Comparison of ENCODE assay signal across 2 cellular contexts in the genomic region with DNA sequence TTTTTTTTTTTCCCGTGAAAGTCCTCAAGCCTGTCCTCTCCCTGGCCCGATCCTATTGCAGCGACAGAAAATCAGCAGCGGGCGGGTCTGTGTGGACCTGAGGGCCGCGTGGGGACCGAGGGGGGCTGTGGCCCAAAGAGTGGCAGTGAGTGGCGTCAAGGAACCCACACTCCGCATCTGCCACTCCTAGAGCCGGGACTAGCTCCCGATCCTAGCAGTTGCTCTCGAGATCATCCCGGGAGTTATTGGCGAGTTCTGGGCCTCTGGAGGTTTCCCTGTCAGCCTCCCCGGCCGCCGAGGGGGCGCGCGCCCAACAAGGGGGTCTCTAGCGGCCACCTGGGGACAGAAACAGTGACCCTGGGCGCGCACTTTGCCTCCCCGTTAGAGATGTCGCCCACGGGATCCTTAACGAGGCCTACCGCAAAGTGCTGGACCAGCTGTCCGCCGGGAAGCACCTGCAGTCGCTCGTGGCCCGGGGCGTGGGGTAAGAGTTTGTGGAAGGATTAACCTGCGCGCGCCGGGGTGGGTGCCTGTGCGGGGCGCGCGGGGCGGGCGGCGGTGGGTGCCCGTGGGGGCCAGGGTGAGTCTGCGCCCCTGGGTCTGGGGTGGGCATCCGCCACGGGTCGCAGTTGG.
A peak's percentile ranks its signal among the peaks of the same experiment; 100 is the strongest.
TF ChIP-seq lines count a peak whose summit lies in the region.

No MANE protein-coding gene starts in this region.

TF ChIP-seq in IMR-90, 13 proteins besides CTCF, POLR2A, EP300 and RAD21:
- TF ChIP-seq FOS (IDR thresholded peaks at IDR 0.05; ENCODE audit: low read depth, low read length): no peak
TF ChIP-seq in IMR-90: peak in this region for 0.

TF ChIP-seq in H1, 55 proteins besides CTCF, POLR2A, EP300 and RAD21:
- TF ChIP-seq TBP (IDR thresholded peaks at IDR 0.05; ENCODE audit: low read depth, low read length): no peak
- TF ChIP-seq SUZ12 (IDR thresholded peaks at IDR 0.05; ENCODE audit: low read length): peak; percentile 89
- TF ChIP-seq POLR2AphosphoS5 (IDR thresholded peaks at IDR 0.05; ENCODE audit: low read depth, low read length): no peak
- peak; percentile 88 for TF ChIP-seq EZH2 (IDR thresholded peaks at IDR 0.05; ENCODE audit: low read depth, low read length, severe bottlenecking)
- no peak for TF ChIP-seq SP4 (IDR thresholded peaks at IDR 0.05; ENCODE audit: low read length)
- no peak for TF ChIP-seq KDM5A (IDR thresholded peaks at IDR 0.05; ENCODE audit: low read length)
- TF ChIP-seq RNF2 (IDR thresholded peaks at IDR 0.05; ENCODE audit: borderline replicate concordance, low read depth, low read length, missing control alignments, poor library complexity, severe bottlenecking): peak; percentile 55
- TF ChIP-seq HDAC6 (IDR thresholded peaks at IDR 0.05; ENCODE audit: low read depth, low read length): no peak
- no peak for TF ChIP-seq KDM4A (IDR thresholded peaks at IDR 0.05; ENCODE audit: low read depth, low read length, severe bottlenecking)
